In genomic region chr1:224873645-224874369, GRCh38 we compare ENCODE assay signal across 17 cellular contexts. TPM values are rescaled to one million over a fixed set of nuclear protein-coding genes. Genes with fewer than 3 reads are reported as not detected.
DNase-seq lines count a peak whose midpoint lies in the region; ATAC-seq, FAIRE-seq and TF ChIP-seq lines count a peak whose summit lies in the region.
"Had no signal": no experiment of that assay in that cellular context is flagged by ENCODE, and none has a peak within 500 bp of the region (broad histone marks: within the 10 kb centered on the region; RNA-seq: fewer than 3 reads in every experiment).

No MANE protein-coding gene starts in this region.

- ATAC-seq in A549 (peak; percentile 37 to 62; a peak in 3 of 6 replicates), left lobe of liver (peak; percentile 85), GM18870 (IDR thresholded peaks at IDR 0.05; ENCODE audit: unreplicated experiment) (no peak)
- no peak for ATAC-seq in stimulated activated naive CD8-positive, alpha-beta T cell treated with anti-CD3 and anti-CD28 coated beads, Interleukin-15, Interleukin-2, amounts not matched to agents 100 U/mL and 50 U/mL, for 24 hours
- ATAC-seq: activated T-cell treated with anti-CD3 and anti-CD28 coated beads, Interleukin-2, amount 50 U/mL, for 4 hours had no signal

- peak; percentile 33 to 49; a peak in 2 of 5 replicates for TF ChIP-seq EP300 in A549 (IDR thresholded peaks at IDR 0.05)

- peak overlapping the region; percentile 51 for H3K4me2 ChIP-seq in A549

- no peak for FAIRE-seq in A549 (lab: Jason Lieb, UNC)
- FAIRE-seq: H54 had no signal

- H3K36me3 ChIP-seq in colonic mucosa: no peaks in the 10 kb centered on the region
- H3K36me3 ChIP-seq: SJCRH30 had no signal

- TF ChIP-seq POLR2A in A549 (IDR thresholded peaks at IDR 0.05; ENCODE audit: low read length): no peak

- H3K9me3 ChIP-seq in A549: no peaks in the 10 kb centered on the region
- H3K9me3 ChIP-seq in colonic mucosa: no peaks in the 10 kb centered on the region
- H3K9me3 ChIP-seq: SJCRH30 had no signal

- DNase-seq in A549 (ENCODE audit: low read depth in 1 of 2, low spot score in 1 of 2) (peak in 1 of 2 experiments; percentile 39), HT1080 (ENCODE audit: low read depth) (peak; percentile 50), colonic mucosa (peak; percentile 24), left lobe of liver (ENCODE audit: low spot score) (no peak), RPMI8226 (no peak), NCI-H774 (lab: John Stamatoyannopoulos, UW) (no peak)
- no peak for DNase-seq in stimulated activated naive CD8-positive, alpha-beta T cell treated with anti-CD3 and anti-CD28 coated beads, Interleukin-15, Interleukin-2, amounts not matched to agents 100 U/mL and 50 U/mL, for 24 hours
- DNase-seq: activated B cell treated with CpG ODN at 0.5 μM for 24 hours; activated T-cell treated with anti-CD3 and anti-CD28 coated beads, Interleukin-2, amount 50 U/mL, for 4 hours; aorta; effector CD8-positive, alpha-beta T cell; NCI-H1105 treated with DMSO at 0.1 percent for 48 hours; NCI-H69; stimulated activated CD8-positive, alpha-beta memory T cell treated with anti-CD3 and anti-CD28 coated beads, Interleukin-4, amount 100 ng/mL, for 48 hours had no signal

- 0 out of 5 replicates have a peak, but pooled peaks of 1 of the 2 experiments have one; percentile 14 for TF ChIP-seq RAD21 in A549 (conservative IDR thresholded peaks at IDR 0.05 in 1 of 2, IDR thresholded peaks at IDR 0.05 in 1 of 2)

- H3K4me3 ChIP-seq in A549 (no peak overlapping the region), colonic mucosa (no peak overlapping the region)
- H3K4me3 ChIP-seq: SJCRH30 had no signal

- H3K27ac ChIP-seq in A549: peak overlapping the region in 1 of 2 experiments; percentile 57; a peak in 5 of 6 replicates
- H3K27ac ChIP-seq in colonic mucosa: no peak overlapping the region
- H3K27ac ChIP-seq: SJCRH30 had no signal

- 4% methylated on average over 3 of the region's 3 CpGs for WGBS in A549 (ENCODE audit: missing lambda C conversion rate)

- POLR2A ChIA-PET in A549 (lab: Yijun Ruan, JAX): interaction anchor here (0.7 kb wide), 2 partner anchors 11 to 1534 kb away, joined by 3 read pairs; no protein-coding TSS in a partner anchor

- H3K27me3 ChIP-seq in colonic mucosa: no peaks in the 10 kb centered on the region
- H3K27me3 ChIP-seq: SJCRH30 had no signal

- no peak for TF ChIP-seq CTCF in A549 (IDR thresholded peaks at IDR 0.05)
- TF ChIP-seq CTCF in colonic mucosa (IDR thresholded peaks at IDR 0.05): no peak

- CTCF ChIA-PET in A549 (lab: Yijun Ruan, JAX): interaction anchor here (0.6 to 1.7 kb wide), 7 partner anchors 19 to 434 kb away, joined by 3 to 6 read pairs (median 3); no protein-coding TSS in a partner anchor

- peaks cover 21% of the 10 kb centered on the region for H3K4me1 ChIP-seq in A549
- peaks cover 6% of the 10 kb centered on the region for H3K4me1 ChIP-seq in colonic mucosa

- intact Hi-C loops in colonic mucosa (cut with DNase I): no loop called here

- no peak overlapping the region for H3K9ac ChIP-seq in colonic mucosa (ENCODE audit: low read depth in 2 of 2, low read length in 2 of 2)

TF ChIP-seq in A549, 52 proteins besides CTCF, POLR2A, EP300 and RAD21:
- no peak for TF ChIP-seq MAFK (IDR thresholded peaks at IDR 0.05; ENCODE audit: partially characterized antibody)
- no peak for TF ChIP-seq E2F6 (IDR thresholded peaks at IDR 0.05; ENCODE audit: borderline replicate concordance, low read depth)
- TF ChIP-seq ZFP36 (IDR thresholded peaks at IDR 0.05; ENCODE audit: borderline replicate concordance, partially characterized antibody): no peak
- TF ChIP-seq KDM1A (IDR thresholded peaks at IDR 0.05; ENCODE audit: low read depth): no peak
- peak; percentile 81 for TF ChIP-seq JUNB (IDR thresholded peaks at IDR 0.05)
- peak; percentile 45; the same call in 1 of the 2 replicates for TF ChIP-seq FOSL2 (IDR thresholded peaks at IDR 0.05)
- TF ChIP-seq FOSL2 (CRISPR knock-in tag; IDR thresholded peaks at IDR 0.05): peak; percentile 14; the same call in 1 of the 2 replicates
- no peak for TF ChIP-seq HEYL (CRISPR knock-in tag; IDR thresholded peaks at IDR 0.05)
- TF ChIP-seq PBX3 (IDR thresholded peaks at IDR 0.05): no peak
- no peak for TF ChIP-seq NFE2L2 (conservative IDR thresholded peaks at IDR 0.05; ENCODE audit: low read length)
- no peak for TF ChIP-seq HOXB13 (CRISPR knock-in tag; IDR thresholded peaks at IDR 0.05; ENCODE audit: low read depth)
- peak in 1 of 2 experiments; percentile 34; a peak in 1 of 5 replicates for TF ChIP-seq JUN (IDR thresholded peaks at IDR 0.05)
- peak; percentile 41; the same call in 2 of the 3 replicates for TF ChIP-seq BCL3 (IDR thresholded peaks at IDR 0.05)
- peak in 1 of 2 experiments; percentile 65; a peak in 2 of 4 replicates for TF ChIP-seq CEBPB (IDR thresholded peaks at IDR 0.05)

RNA-seq across cellular contexts. Expression of gene DNAH14, which starts 55.7 kb away (rescaled TPM):
- polyA plus RNA-seq in A549 (2011; rRNA removed) (22.1 and 35.8 TPM in 2 replicates), A549 (2017; fragmentation: RNase III; extraction: RNeasy Plus Mini Kit Qiagen cat#74134 plus additional on column Dnase treatment) (15.9 to 17.6 TPM (median 16.1 TPM) in 3 replicates)
- 6.9 and 7.4 TPM in 2 replicates for polyA plus RNA-seq in A549 (2012; cell fraction: cytosol; rRNA removed)
- 3.4 and 7.2 TPM in 2 replicates for polyA plus RNA-seq in A549 (2012; cell fraction: nucleus; rRNA removed)
- polyA minus RNA-seq in A549 (2011; rRNA and poly(A)+ RNA removed): 11.0 and 13.1 TPM in 2 replicates
- total RNA-seq in HT1080 (2014; rRNA removed; shearing (Covaris generic)): 20.8 and 21.5 TPM in 2 replicates
- polyA plus RNA-seq in HT1080 (2015; cell fraction: cytosol; rRNA removed): 22.2 and 24.8 TPM in 2 replicates
- 31.3 and 35.6 TPM in 2 replicates for polyA plus RNA-seq in HT1080 (2015; cell fraction: nucleus; rRNA removed)
- total RNA-seq in colonic mucosa (1 to 10 TPM; 7.5 to 9.6 TPM), left lobe of liver (5.9 TPM)
- total RNA-seq: activated B cell treated with CpG ODN at 0.5 μM for 24 hours had no signal

Comparison
In these comparisons a context has a peak if more than half of its experiments do, and no peak if none do; other contexts are left out.
1. ATAC-seq: peak in A549 (2 of 2) and left lobe of liver (single experiment); none in stimulated activated naive CD8-positive, alpha-beta T cell treated with anti-CD3 and anti-CD28 coated beads, Interleukin-15, Interleukin-2, amounts not matched to agents 100 U/mL and 50 U/mL, for 24 hours (single experiment) and GM18870 (single experiment).
2. DNase-seq: peak in HT1080 (single experiment) and colonic mucosa (single experiment); none in left lobe of liver (single experiment), stimulated activated naive CD8-positive, alpha-beta T cell treated with anti-CD3 and anti-CD28 coated beads, Interleukin-15, Interleukin-2, amounts not matched to agents 100 U/mL and 50 U/mL, for 24 hours (single experiment), RPMI8226 (single experiment) and NCI-H774 (single experiment).